8 cellular contexts compared by ENCODE assay signal in the genomic region with DNA sequence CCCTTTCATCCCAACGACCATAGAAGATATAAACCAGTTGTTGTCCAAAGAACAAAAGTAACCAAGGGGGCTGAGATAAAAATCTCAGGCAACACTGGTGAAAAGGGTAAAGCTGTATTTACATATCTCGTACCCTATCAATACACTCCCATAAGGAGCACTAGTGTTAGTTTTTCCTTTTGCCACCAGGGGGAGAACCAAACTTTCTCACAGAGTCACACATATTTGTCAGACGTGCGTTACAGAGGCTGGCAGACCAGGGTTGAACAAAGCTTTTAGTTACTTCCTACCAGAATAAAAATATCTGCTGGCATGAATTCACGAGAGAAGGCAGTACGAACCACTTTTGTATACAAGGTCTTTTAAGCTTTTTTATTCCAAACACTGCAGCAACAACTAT.
DNase-seq lines count a peak whose midpoint lies in the region; ATAC-seq and TF ChIP-seq lines count a peak whose summit lies in the region.

No MANE protein-coding gene starts in this region.

- 8% methylated on average over 6 of the region's 6 CpGs for WGBS in esophagus muscularis mucosa

- H3K9me3 ChIP-seq in Peyer's patch (no peaks in the 10 kb centered on the region), esophagus muscularis mucosa (no peaks in the 10 kb centered on the region)
- no peaks in the 10 kb centered on the region for H3K9me3 ChIP-seq in naive thymus-derived CD4-positive, alpha-beta T cell (ENCODE audit: control insufficient read depth in 2 of 3, low read length in 3 of 3)

- intact Hi-C loops in esophagus muscularis mucosa (cut with DNase I): loop anchor here (2.0 to 10.0 kb wide), 3 partner anchors 53 to 237 kb away; no protein-coding TSS in a partner anchor
- intact Hi-C loops in naive thymus-derived CD4-positive, alpha-beta T cell (cut with micrococcal nuclease): no loop called here

- POLR2A ChIA-PET in naive thymus-derived CD4-positive, alpha-beta T cell (lab: Charles Lee): no interaction called here

- H3K4me3 Mint-ChIP-seq in naive thymus-derived CD4-positive, alpha-beta T cell: no peak overlapping the region

- peak; percentile 59 for DNase-seq in EL
- peak in 2 of 3 donors; percentile 27 to 48 for DNase-seq in Peyer's patch
- DNase-seq in esophagus muscularis mucosa (ENCODE audit: extremely low spot score): no peak
- peak in 3 of 9 donors; percentile 0 to 2 (median 1) for DNase-seq in naive thymus-derived CD4-positive, alpha-beta T cell
- no peak for DNase-seq in HPDE6-E6E7 (ENCODE audit: extremely low spot score)
- no peak for DNase-seq in activated naive CD4-positive, alpha-beta T cell (lab: John Stamatoyannopoulos, UW)

- H3K27ac Mint-ChIP-seq in naive thymus-derived CD4-positive, alpha-beta T cell: no peak overlapping the region

- H3K27me3 Mint-ChIP-seq in naive thymus-derived CD4-positive, alpha-beta T cell: peaks cover 0 to 4% (median 3%) of the 10 kb centered on the region in 5 donors

- H3K4me3 ChIP-seq in Peyer's patch (no peak overlapping the region), esophagus muscularis mucosa (no peak overlapping the region)
- H3K4me3 ChIP-seq in naive thymus-derived CD4-positive, alpha-beta T cell (ENCODE audit: low read length): no peak overlapping the region

- H3K4me1 Mint-ChIP-seq in naive thymus-derived CD4-positive, alpha-beta T cell: no peaks in the 10 kb centered on the region

- no peak for TF ChIP-seq EP300 in esophagus muscularis mucosa (IDR thresholded peaks at IDR 0.05)

- no peaks in the 10 kb centered on the region for H3K27me3 ChIP-seq in Peyer's patch
- no peaks in the 10 kb centered on the region for H3K27me3 ChIP-seq in esophagus muscularis mucosa
- H3K27me3 ChIP-seq in naive thymus-derived CD4-positive, alpha-beta T cell (ENCODE audit: control insufficient read depth in 2 of 2, insufficient read depth in 2 of 2, low read length in 2 of 2): no peaks in the 10 kb centered on the region

- H3K36me3 Mint-ChIP-seq in naive thymus-derived CD4-positive, alpha-beta T cell: no peaks in the 10 kb centered on the region

- H3K9me3 Mint-ChIP-seq in naive thymus-derived CD4-positive, alpha-beta T cell: peaks cover 0 to 3% (median 0%) of the 10 kb centered on the region in 11 donors

- peak; percentile 28 to 57 (median 42) for TF ChIP-seq CTCF in Peyer's patch (IDR thresholded peaks at IDR 0.05)
- peak; percentile 54 to 63 (median 56) for TF ChIP-seq CTCF in esophagus muscularis mucosa (IDR thresholded peaks at IDR 0.05)

- ATAC-seq in GM19397 (IDR thresholded peaks at IDR 0.05; ENCODE audit: unreplicated experiment) (peak; percentile 82), HG03469 (IDR thresholded peaks at IDR 0.05; ENCODE audit: unreplicated experiment) (peak; percentile 81)
- ATAC-seq in naive thymus-derived CD4-positive, alpha-beta T cell: peak; percentile 53

- H3K27ac ChIP-seq in Peyer's patch (no peak overlapping the region), esophagus muscularis mucosa (replicated peaks in 1 of 4) (peak overlapping the region in 3 of 4 donors; percentile 22 to 47 (median 42))
- H3K27ac ChIP-seq in naive thymus-derived CD4-positive, alpha-beta T cell (ENCODE audit: low read depth, low read length): no peak overlapping the region

- H3K36me3 ChIP-seq in Peyer's patch (no peaks in the 10 kb centered on the region), esophagus muscularis mucosa (no peaks in the 10 kb centered on the region)
- no peaks in the 10 kb centered on the region for H3K36me3 ChIP-seq in naive thymus-derived CD4-positive, alpha-beta T cell (ENCODE audit: control insufficient read depth in 2 of 3, insufficient read depth in 3 of 3, low read length in 3 of 3)

- TF ChIP-seq POLR2A in Peyer's patch (IDR thresholded peaks at IDR 0.05) (no peak), esophagus muscularis mucosa (IDR thresholded peaks at IDR 0.05; ENCODE audit: low read depth) (no peak)

- H3K4me1 ChIP-seq in Peyer's patch: no peaks in the 10 kb centered on the region
- peaks cover 6 to 30% (median 13%) of the 10 kb centered on the region in 4 donors for H3K4me1 ChIP-seq in esophagus muscularis mucosa
- H3K4me1 ChIP-seq in naive thymus-derived CD4-positive, alpha-beta T cell (ENCODE audit: control insufficient read depth in 2 of 2, insufficient read depth in 2 of 2, low read length in 2 of 2): no peaks in the 10 kb centered on the region

- CTCF ChIA-PET in naive thymus-derived CD4-positive, alpha-beta T cell (lab: Charles Lee): no interaction called here

Comparison
In these comparisons a context has a peak if more than half of its experiments do, and no peak if none do; other contexts are left out.
1. DNase-seq: peak in EL (single experiment) and Peyer's patch (2 of 3); none in esophagus muscularis mucosa (single experiment), HPDE6-E6E7 (single experiment) and activated naive CD4-positive, alpha-beta T cell (0 of 4).
2. H3K27ac ChIP-seq: peak in esophagus muscularis mucosa (3 of 4); none in Peyer's patch (0 of 4) and naive thymus-derived CD4-positive, alpha-beta T cell (single experiment).
3. Peak in every context shown above with its lines, with median percentiles within 50 percentile points of each other: ATAC-seq.